2 cellular contexts compared by ENCODE assay signal in genomic region chr1:211641044-211641443, GRCh38. TPM values are rescaled to one million over a fixed set of nuclear protein-coding genes. Genes with fewer than 3 reads are reported as not detected.
"Had no signal": no experiment of that assay in that cellular context is flagged by ENCODE, and none has a peak within 500 bp of the region (broad histone marks: within the 10 kb centered on the region; RNA-seq: fewer than 3 reads in every experiment).

No MANE protein-coding gene starts in this region.

RNA-seq across cellular contexts. Expression of gene NEK2, which starts 34.4 kb away (rescaled TPM):
- total RNA-seq: posterior vena cava, psoas muscle had no signal
